Comparison of ENCODE assay signal across 8 cellular contexts in the genomic region with DNA sequence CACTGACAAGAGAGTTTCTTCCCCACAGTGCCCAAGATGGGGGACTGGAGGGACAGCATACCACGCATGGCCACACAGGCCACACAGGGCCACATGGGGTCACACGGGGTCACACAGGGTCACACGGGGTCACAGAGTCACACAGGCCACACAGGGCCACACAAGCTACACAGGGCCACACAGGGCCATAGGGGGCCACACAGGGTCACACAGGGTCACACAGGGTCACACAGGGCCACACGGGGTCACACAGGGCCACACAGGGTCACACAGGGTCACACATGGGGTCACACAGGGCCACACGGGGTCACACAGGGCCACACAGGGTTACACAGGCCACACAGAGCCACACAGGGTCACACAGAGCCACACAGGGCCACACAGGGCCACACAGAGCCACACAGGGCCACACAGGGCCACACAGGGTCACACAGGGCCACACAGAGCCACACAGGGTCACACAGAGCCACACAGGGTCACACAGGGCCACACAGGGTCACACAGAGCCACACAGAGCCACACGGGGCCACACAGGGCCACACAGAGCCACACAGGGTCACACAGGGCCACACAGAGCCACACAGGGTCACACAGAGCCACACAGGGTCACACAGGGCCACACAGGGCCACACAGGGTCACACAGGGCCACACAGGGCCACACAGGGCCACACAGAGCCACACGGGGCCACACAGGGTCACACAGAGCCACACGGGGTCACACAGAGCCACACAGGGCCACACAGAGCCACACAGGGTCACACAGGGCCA. TPM values are rescaled to one million over a fixed set of nuclear protein-coding genes. Genes with fewer than 3 reads are reported as not detected.
DNase-seq lines count a peak whose midpoint lies in the region; ATAC-seq, FAIRE-seq and TF ChIP-seq lines count a peak whose summit lies in the region.
"Not testable (repeated sequence)": the region's sequence is repeated elsewhere in the genome, so short reads cannot be mapped to it uniquely, and the experiment has no call there.

No MANE protein-coding gene starts in this region.

- peaks cover 23% of the 10 kb centered on the region for H3K4me1 Mint-ChIP-seq in CD4-positive, alpha-beta T cell (ENCODE audit: low read depth)
- H3K4me1 Mint-ChIP-seq in T-helper 17 cell = peaks cover 24% of the 10 kb centered on the region
- H3K4me1 Mint-ChIP-seq in activated T-helper 17 cell treated with anti-CD3 and anti-CD28 coated beads, Interleukin-2, amount 50 U/mL, for 72 hours = peaks cover 23% of the 10 kb centered on the region
- peaks cover 13% of the 10 kb centered on the region for H3K4me1 Mint-ChIP-seq in chondrocyte (ENCODE audit: low read depth)
- peaks cover 20 to 29% (median 23%) of the 10 kb centered on the region in 3 donors for H3K4me1 Mint-ChIP-seq in naive B cell

- not testable (repeated sequence) for H3K4me3 ChIP-seq in right atrium auricular region, spleen

- CTCF ChIA-PET in CD4-positive, alpha-beta T cell (lab: Charles Lee) = not testable (repeated sequence)

- peak overlapping the region; percentile 33 for H3K27ac ChIP-seq in CD4-positive, alpha-beta T cell (ENCODE audit: low read depth, low read length)
- H3K27ac ChIP-seq in right atrium auricular region = not testable (repeated sequence)
- peak overlapping the region in 2 of 8 donors; percentile 57 to 58 for H3K27ac ChIP-seq in spleen

- H3K4me3 Mint-ChIP-seq in CD4-positive, alpha-beta T cell; T-helper 17 cell; activated T-helper 17 cell treated with anti-CD3 and anti-CD28 coated beads, Interleukin-2, amount 50 U/mL, for 72 hours; chondrocyte (ENCODE audit: unreplicated experiment): not testable (repeated sequence)
- H3K4me3 Mint-ChIP-seq in naive B cell = peak overlapping the region in 1 of 8 donors; percentile 47

- WGBS in spleen, 5 donors = 73 to 85% (median 83%) methylated on average over 6 to 8 of the region's 8 CpGs

- not testable (repeated sequence) for H3K27me3 Mint-ChIP-seq in CD4-positive, alpha-beta T cell; T-helper 17 cell; activated T-helper 17 cell treated with anti-CD3 and anti-CD28 coated beads, Interleukin-2, amount 50 U/mL, for 72 hours; naive B cell
- peaks cover 38% of the 10 kb centered on the region for H3K27me3 Mint-ChIP-seq in chondrocyte (ENCODE audit: low read depth)

- POLR2A ChIA-PET in CD4-positive, alpha-beta T cell (lab: Charles Lee) = not testable (repeated sequence)

- TF ChIP-seq POLR2A in spleen (IDR thresholded peaks at IDR 0.05) = not testable (repeated sequence)

- H3K9me3 ChIP-seq in CD4-positive, alpha-beta T cell (ENCODE audit: control insufficient read depth, low read length); T-helper 17 cell (ENCODE audit: control insufficient read depth, low read length, poor library complexity, severe bottlenecking); right atrium auricular region; spleen: not testable (repeated sequence)

- peak; percentile 98 for FAIRE-seq in urothelium cell line (lab: Jason Lieb, UNC)

- not testable (repeated sequence) for H3K36me3 Mint-ChIP-seq in CD4-positive, alpha-beta T cell (ENCODE audit: low read depth); T-helper 17 cell (ENCODE audit: low read depth); activated T-helper 17 cell treated with anti-CD3 and anti-CD28 coated beads, Interleukin-2, amount 50 U/mL, for 72 hours (ENCODE audit: low read depth); chondrocyte (ENCODE audit: low read depth); naive B cell

- TF ChIP-seq CTCF in CD4-positive, alpha-beta T cell (IDR thresholded peaks at IDR 0.05); chondrocyte (IDR thresholded peaks at IDR 0.05); right atrium auricular region (IDR thresholded peaks at IDR 0.05); spleen (IDR thresholded peaks at IDR 0.05 in 8 of 11, conservative IDR thresholded peaks at IDR 0.05 in 3 of 11): not testable (repeated sequence)

- H3K27me3 ChIP-seq in CD4-positive, alpha-beta T cell (ENCODE audit: control insufficient read depth, insufficient read depth, low read length); right atrium auricular region; spleen (replicated peaks in 1 of 7): not testable (repeated sequence)

- H3K4me1 ChIP-seq in right atrium auricular region (peaks cover 0 to 20% of the 10 kb centered on the region in 2 donors), spleen (peaks cover 0 to 36% (median 23%) of the 10 kb centered on the region in 6 donors)

- H3K36me3 ChIP-seq in right atrium auricular region, spleen: not testable (repeated sequence)

- H3K9me3 Mint-ChIP-seq in CD4-positive, alpha-beta T cell; activated T-helper 17 cell treated with anti-CD3 and anti-CD28 coated beads, Interleukin-2, amount 50 U/mL, for 72 hours; chondrocyte (ENCODE audit: low read depth); naive B cell: not testable (repeated sequence)

- DNase-seq in CD4-positive, alpha-beta T cell = peak in 1 of 10 experiments; percentile 27
- DNase-seq in T-helper 17 cell; naive B cell; urothelium cell line (ENCODE audit: low spot score): not testable (repeated sequence)
- peak; percentile 79 for DNase-seq in chondrocyte (ENCODE audit: low spot score)
- peak; percentile 36 for DNase-seq in right atrium auricular region (ENCODE audit: low spot score)
- DNase-seq in spleen = peak; percentile 65

- not testable (repeated sequence) for ATAC-seq in CD4-positive, alpha-beta T cell (ENCODE audit: poor library complexity); T-helper 17 cell; activated T-helper 17 cell treated with anti-CD3 and anti-CD28 coated beads, Interleukin-2, amount 50 U/mL, for 72 hours (replicated peaks); naive B cell (ENCODE audit: low read depth in 2 of 2)

- H3K27ac Mint-ChIP-seq in CD4-positive, alpha-beta T cell = peak overlapping the region; percentile 78
- H3K27ac Mint-ChIP-seq in T-helper 17 cell (peak overlapping the region; percentile 21), naive B cell (peak overlapping the region in 5 of 6 donors; percentile 51 to 97 (median 83))
- H3K27ac Mint-ChIP-seq in activated T-helper 17 cell treated with anti-CD3 and anti-CD28 coated beads, Interleukin-2, amount 50 U/mL, for 72 hours = peak overlapping the region; percentile 70
- not testable (repeated sequence) for H3K27ac Mint-ChIP-seq in chondrocyte (ENCODE audit: unreplicated experiment)

- intact Hi-C loops in CD4-positive, alpha-beta T cell (cut with DNase I, micrococcal nuclease); spleen (cut with DNase I; ENCODE audit: low total_unique reads): not testable (repeated sequence)

RNA-seq across cellular contexts. Expression of a gene that starts 15.8 kb away (rescaled TPM):
- total RNA-seq in CD4-positive, alpha-beta T cell = 10 to 100 TPM; 20.4 to 21.2 TPM
- total RNA-seq in T-helper 17 cell = 10 to 100 TPM; 23.4 to 24.8 TPM
- 10 to 100 TPM; 38.5 to 62.7 TPM for total RNA-seq in activated T-helper 17 cell treated with anti-CD3 and anti-CD28 coated beads, Interleukin-2, amount 50 U/mL, for 72 hours
- 39.9 to 49.4 TPM (median 46.4 TPM) in 3 replicates for total RNA-seq in chondrocyte
- 10 to 100 TPM; 13.2 to 18.1 TPM for total RNA-seq in right atrium auricular region
- polyA plus RNA-seq in naive B cell (ENCODE audit: low read depth in 6 of 6) = 10 to 100 TPM; 19.5 to 63.3 (median 52.7) TPM
- 100 to 1,000 TPM; 126 to 322 (median 223) TPM for total RNA-seq in spleen
- polyA plus RNA-seq in spleen = 100 to 1,000 TPM in 1 of 3 donors, 10 to 100 TPM in 2; 52.2 to 123 (median 94.8) TPM
